Comparison of ENCODE assay signal across 21 cellular contexts in the genomic region with DNA sequence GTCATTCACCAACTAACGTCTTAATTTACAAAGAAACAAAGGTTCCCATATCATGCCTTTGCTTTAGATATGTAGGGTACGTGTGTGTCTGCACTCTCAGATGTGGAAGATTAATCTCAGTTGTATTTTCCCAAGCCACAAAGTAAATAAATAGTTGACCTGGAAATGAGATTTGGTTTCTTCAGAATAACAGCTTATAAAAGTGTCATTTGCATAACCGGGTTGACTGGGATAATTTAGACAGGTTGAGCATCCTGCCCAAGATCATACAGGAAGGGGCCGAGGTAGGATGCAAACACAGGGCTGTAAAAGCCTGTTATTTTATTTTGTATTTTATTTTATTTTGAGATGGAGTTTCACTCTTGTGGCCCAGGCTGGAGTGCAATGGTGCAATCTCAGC. TPM values are rescaled to one million over a fixed set of nuclear protein-coding genes. Genes with fewer than 3 reads are reported as not detected.
A peak's percentile ranks its signal among the peaks of the same experiment; 100 is the strongest.
DNase-seq lines count a peak whose midpoint lies in the region; ATAC-seq and TF ChIP-seq lines count a peak whose summit lies in the region.
"Had no signal": no experiment of that assay in that cellular context is flagged by ENCODE, and none has a peak within 500 bp of the region (broad histone marks: within the 10 kb centered on the region; RNA-seq: fewer than 3 reads in every experiment).

No MANE protein-coding gene starts in this region.

- H3K27ac Mint-ChIP-seq in activated CD4-positive, alpha-beta T cell treated with anti-CD3 and anti-CD28 coated beads for 36 hours = peak overlapping the region; percentile 98
- peak overlapping the region; percentile 84 for H3K27ac Mint-ChIP-seq in activated naive CD8-positive, alpha-beta T cell treated with anti-CD3 and anti-CD28 coated beads, Interleukin-2, amount 50 U/mL, for 24 hours
- H3K27ac Mint-ChIP-seq in stimulated activated effector memory CD8-positive, alpha-beta T cell treated with anti-CD3 and anti-CD28 coated beads, Interleukin-12 subunit alpha, Interleukin-12 subunit beta, amount 100 ng/mL, for 72 hours = peak overlapping the region; percentile 97

- H3K9me3 ChIP-seq in Loucy (ENCODE audit: insufficient read depth, low read depth, low read length) = no peaks in the 10 kb centered on the region

- H3K9ac ChIP-seq in Loucy (ENCODE audit: low read depth, low read length, poor library complexity, severe bottlenecking) = peak overlapping the region; percentile 17

- H3K9me3 Mint-ChIP-seq in activated CD4-positive, alpha-beta T cell treated with anti-CD3 and anti-CD28 coated beads for 36 hours (ENCODE audit: low read depth) = no peaks in the 10 kb centered on the region
- H3K9me3 Mint-ChIP-seq in activated naive CD8-positive, alpha-beta T cell treated with anti-CD3 and anti-CD28 coated beads, Interleukin-2, amount 50 U/mL, for 24 hours = no peaks in the 10 kb centered on the region
- H3K9me3 Mint-ChIP-seq in stimulated activated effector memory CD8-positive, alpha-beta T cell treated with anti-CD3 and anti-CD28 coated beads, Interleukin-12 subunit alpha, Interleukin-12 subunit beta, amount 100 ng/mL, for 72 hours = no peaks in the 10 kb centered on the region
- H3K9me3 Mint-ChIP-seq: neural crest cell had no signal

- peak overlapping the region; percentile 15 for H3K4me3 Mint-ChIP-seq in activated CD4-positive, alpha-beta T cell treated with anti-CD3 and anti-CD28 coated beads for 36 hours
- H3K4me3 Mint-ChIP-seq in activated naive CD8-positive, alpha-beta T cell treated with anti-CD3 and anti-CD28 coated beads, Interleukin-2, amount 50 U/mL, for 24 hours = no peak overlapping the region
- peak overlapping the region; percentile 63 for H3K4me3 Mint-ChIP-seq in stimulated activated effector memory CD8-positive, alpha-beta T cell treated with anti-CD3 and anti-CD28 coated beads, Interleukin-12 subunit alpha, Interleukin-12 subunit beta, amount 100 ng/mL, for 72 hours
- H3K4me3 Mint-ChIP-seq: neural crest cell had no signal

- H3K27me3 ChIP-seq in Loucy (ENCODE audit: insufficient read depth, low read length, poor library complexity, severe bottlenecking) = no peaks in the 10 kb centered on the region

- no peaks in the 10 kb centered on the region for H3K9me2 ChIP-seq in Loucy (replicated peaks; ENCODE audit: low read depth, low read length)

- H3K36me3 ChIP-seq in Loucy (ENCODE audit: insufficient read depth, low read length) = peaks cover 72% of the 10 kb centered on the region

- peaks cover 70% of the 10 kb centered on the region for H3K4me1 Mint-ChIP-seq in activated CD4-positive, alpha-beta T cell treated with anti-CD3 and anti-CD28 coated beads for 36 hours
- peaks cover 67% of the 10 kb centered on the region for H3K4me1 Mint-ChIP-seq in activated naive CD8-positive, alpha-beta T cell treated with anti-CD3 and anti-CD28 coated beads, Interleukin-2, amount 50 U/mL, for 24 hours
- H3K4me1 Mint-ChIP-seq in stimulated activated effector memory CD8-positive, alpha-beta T cell treated with anti-CD3 and anti-CD28 coated beads, Interleukin-12 subunit alpha, Interleukin-12 subunit beta, amount 100 ng/mL, for 72 hours = peaks cover 75% of the 10 kb centered on the region
- H3K4me1 Mint-ChIP-seq: neural crest cell had no signal

- H2AFZ ChIP-seq in Loucy (ENCODE audit: low read length) = no peak overlapping the region

- ATAC-seq in activated CD4-positive, alpha-beta T cell treated with anti-CD3 and anti-CD28 coated beads for 36 hours = no peak
- no peak for ATAC-seq in activated naive CD8-positive, alpha-beta T cell treated with anti-CD3 and anti-CD28 coated beads, Interleukin-2, amount 50 U/mL, for 24 hours
- ATAC-seq in stimulated activated effector memory CD8-positive, alpha-beta T cell treated with anti-CD3 and anti-CD28 coated beads, Interleukin-12 subunit alpha, Interleukin-12 subunit beta, amount 100 ng/mL, for 72 hours = no peak

- peaks cover 82% of the 10 kb centered on the region for H3K36me3 Mint-ChIP-seq in activated CD4-positive, alpha-beta T cell treated with anti-CD3 and anti-CD28 coated beads for 36 hours (ENCODE audit: low read depth)
- peaks cover 89% of the 10 kb centered on the region for H3K36me3 Mint-ChIP-seq in activated naive CD8-positive, alpha-beta T cell treated with anti-CD3 and anti-CD28 coated beads, Interleukin-2, amount 50 U/mL, for 24 hours (ENCODE audit: low read depth)
- peaks cover 96% of the 10 kb centered on the region for H3K36me3 Mint-ChIP-seq in stimulated activated effector memory CD8-positive, alpha-beta T cell treated with anti-CD3 and anti-CD28 coated beads, Interleukin-12 subunit alpha, Interleukin-12 subunit beta, amount 100 ng/mL, for 72 hours

- H3K4me3 ChIP-seq in Loucy (ENCODE audit: low read length, poor library complexity, severe bottlenecking) = peak overlapping the region; percentile 19

- H4K20me1 ChIP-seq in Loucy (ENCODE audit: insufficient read depth, low read length, poor library complexity, severe bottlenecking) = no peaks in the 10 kb centered on the region

- H3K27me3 Mint-ChIP-seq in activated CD4-positive, alpha-beta T cell treated with anti-CD3 and anti-CD28 coated beads for 36 hours = no peaks in the 10 kb centered on the region
- H3K27me3 Mint-ChIP-seq in activated naive CD8-positive, alpha-beta T cell treated with anti-CD3 and anti-CD28 coated beads, Interleukin-2, amount 50 U/mL, for 24 hours = no peaks in the 10 kb centered on the region

- 0 out of 2 replicates have a peak, but pooled peaks cover 18% of the 10 kb centered on the region for H3K79me2 ChIP-seq in Loucy (ENCODE audit: insufficient read depth, low read length)

- H3F3A ChIP-seq in Loucy (ENCODE audit: low read depth) = peaks cover 15% of the 10 kb centered on the region; the same call in 1 of the 2 replicates

- H3K4me2 ChIP-seq in Loucy (ENCODE audit: low read depth, low read length, poor library complexity, severe bottlenecking) = peak overlapping the region; percentile 63

- no peak for DNase-seq in activated CD4-positive, alpha-beta T cell treated with anti-CD3 and anti-CD28 coated beads for 36 hours
- no peak for DNase-seq in activated CD4-positive, alpha-beta T cell treated with anti-CD3 and anti-CD28 coated beads, Interleukin-2, amount 50 U/mL, for 48 hours
- DNase-seq in activated naive CD8-positive, alpha-beta T cell treated with anti-CD3 and anti-CD28 coated beads, Interleukin-2, amount 50 U/mL, for 24 hours = no peak
- no peak for DNase-seq in stimulated activated effector memory CD8-positive, alpha-beta T cell treated with anti-CD3 and anti-CD28 coated beads, Interleukin-12 subunit alpha, Interleukin-12 subunit beta, amount 100 ng/mL, for 72 hours (ENCODE audit: low spot score in 2 of 2)
- no peak for DNase-seq in NCI-H1417 treated with DMSO at 0.1 percent for 48 hours (lab: John Stamatoyannopoulos, UW)
- no peak for DNase-seq in NCI-H128 (lab: John Stamatoyannopoulos, UW; ENCODE audit: unreplicated experiment)
- DNase-seq in dermis blood vessel endothelial cell = no peak
- DNase-seq: activated CD8-positive, alpha-beta memory T cell treated with anti-CD3 and anti-CD28 coated beads, Interleukin-2, amount 50 U/mL, for 48 hours; anterior cingulate cortex; EL; NCI-H1930; NCI-H524 treated with DMSO at 0.1 percent for 48 hours had no signal

- CTCF ChIA-PET in activated CD4-positive, alpha-beta T cell treated with anti-CD3 and anti-CD28 coated beads for 36 hours (lab: Charles Lee) = interaction anchor here (0.6 to 1.6 kb wide), 8 partner anchors 9 to 216 kb away, joined by 3 to 9 read pairs (median 4); a partner anchor contains a TSS

- POLR2A ChIA-PET in activated CD4-positive, alpha-beta T cell treated with anti-CD3 and anti-CD28 coated beads for 36 hours (lab: Charles Lee) = no interaction called here

- peaks cover 43% of the 10 kb centered on the region for H3K4me1 ChIP-seq in Loucy (ENCODE audit: insufficient read depth, low read length, poor library complexity, severe bottlenecking)

- intact Hi-C loops in activated CD4-positive, alpha-beta T cell treated with anti-CD3 and anti-CD28 coated beads for 36 hours (cut with DNase I, micrococcal nuclease) = no loop called here

- TF ChIP-seq CTCF in Loucy (conservative IDR thresholded peaks at IDR 0.05; ENCODE audit: low read length) = no peak

RNA-seq across cellular contexts. Expression of a gene that starts 19.5 kb away (rescaled TPM):
- total RNA-seq in activated CD4-positive, alpha-beta T cell treated with anti-CD3 and anti-CD28 coated beads for 36 hours = 10 to 100 TPM; 23.0 to 24.6 TPM
- 39.3 and 57.7 TPM in 2 replicates for total RNA-seq in dermis blood vessel endothelial cell

RNA-seq across cellular contexts. Expression of a gene that starts 36.7 kb away (rescaled TPM):
- under 1 TPM in 1 of 2 experiments, not detected in 1; 0.39 TPM for total RNA-seq in activated CD4-positive, alpha-beta T cell treated with anti-CD3 and anti-CD28 coated beads for 36 hours
- 0.19 TPM in 1 of 2 replicates, not detected in the other for total RNA-seq in dermis blood vessel endothelial cell
- total RNA-seq: glomerular endothelial cell, H1, HT1080, lower leg skin, MCF 10A, neural crest cell, renal cortical epithelial cell, temporal lobe had no signal
